10 cellular contexts compared by ENCODE assay signal in the genomic region with DNA sequence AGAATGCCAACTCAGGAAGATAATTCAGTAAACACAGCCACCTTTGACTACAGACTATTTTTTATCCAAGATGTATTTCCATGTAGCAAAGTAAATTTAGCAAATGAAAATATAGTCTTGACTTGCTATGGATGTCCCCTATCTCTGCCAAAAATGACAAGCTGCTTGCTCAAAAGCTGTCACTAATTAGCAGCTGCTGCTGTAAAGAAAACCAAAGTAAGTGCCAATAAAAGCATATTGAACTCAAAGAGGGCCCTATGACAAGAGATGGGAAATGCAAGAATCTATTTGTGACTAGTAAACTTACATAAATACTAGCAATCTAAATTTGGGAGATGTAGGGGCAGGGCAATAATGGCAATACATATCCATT. TPM values are rescaled to one million over a fixed set of nuclear protein-coding genes. Genes with fewer than 3 reads are reported as not detected.
DNase-seq lines count a peak whose midpoint lies in the region; ATAC-seq, FAIRE-seq and TF ChIP-seq lines count a peak whose summit lies in the region.
"Had no signal": no experiment of that assay in that cellular context is flagged by ENCODE, and none has a peak within 500 bp of the region (broad histone marks: within the 10 kb centered on the region; RNA-seq: fewer than 3 reads in every experiment).

No MANE protein-coding gene starts in this region.

- TF ChIP-seq CTCF in K562 (IDR thresholded peaks at IDR 0.05 in 2 of 3, conservative IDR thresholded peaks at IDR 0.05 in 1 of 3; ENCODE audit: insufficient read depth in 2 of 3, low read depth in 1 of 3, low read length in 3 of 3) = no peak
- TF ChIP-seq CTCF in mesothelial cell of epicardium (IDR thresholded peaks at IDR 0.05; ENCODE audit: unreplicated experiment) = no peak

- CTCF ChIA-PET in CD8-positive, alpha-beta memory T cell (lab: Charles Lee) = interaction anchor here (1.0 to 1.3 kb wide), 2 partner anchors 16 to 31 kb away, joined by 3 read pairs; no protein-coding TSS in a partner anchor
- CTCF ChIA-PET in K562 (lab: Yijun Ruan, JAX; ENCODE audit: low intra/inter-chr PET ratio) = no interaction called here

- H3K9me3 ChIP-seq in CD8-positive, alpha-beta memory T cell (ENCODE audit: low read length) = no peaks in the 10 kb centered on the region
- no peaks in the 10 kb centered on the region for H3K9me3 ChIP-seq in K562 (replicated peaks; ENCODE audit: control insufficient read depth, insufficient read depth, low read depth, low read length)

- no peaks in the 10 kb centered on the region for H4K20me1 ChIP-seq in K562 (replicated peaks; ENCODE audit: control insufficient read depth, insufficient read depth, low read length)

- BruUV-seq in K562 (replicated peaks; lab: Mats Ljungman, UMichigan) = no TSS peak

- H3K79me2 ChIP-seq in K562 (ENCODE audit: control insufficient read depth, insufficient read depth, low read length) = peaks cover 95% of the 10 kb centered on the region

- H3K4me3 ChIP-seq in CD8-positive, alpha-beta memory T cell (ENCODE audit: low read length) = no peak overlapping the region
- no peak overlapping the region for H3K4me3 ChIP-seq in K562

- no peak for DNase-seq in CD8-positive, alpha-beta memory T cell
- peak; percentile 87 for DNase-seq in NCI-H1694 (lab: John Stamatoyannopoulos, UW)
- no peak for DNase-seq in K562 (ENCODE audit: extremely low read depth in 1 of 4, low spot score in 3 of 4)
- DNase-seq in natural killer cell treated with Interleukin-12 subunit alpha and Interleukin-12 subunit beta and Interleukin-15 and Interleukin-18, amount 100 ng/mL, for 72 hours (ENCODE audit: low spot score) = no peak
- DNase-seq in mesothelial cell of epicardium (ENCODE audit: low spot score in 2 of 2, unreplicated experiment in 2 of 2) = no peak
- DNase-seq in NCI-H2081 treated with DMSO at 0.1 percent for 48 hours (lab: John Stamatoyannopoulos, UW) = no peak
- DNase-seq in glomerular visceral epithelial cell (ENCODE audit: extremely low spot score) = no peak
- DNase-seq: activated gamma-delta T cell, right cardiac atrium, substantia nigra had no signal

- peaks cover 67% of the 10 kb centered on the region for H3K4me1 ChIP-seq in CD8-positive, alpha-beta memory T cell (ENCODE audit: insufficient read depth, low read length)
- H3K4me1 ChIP-seq in K562 (replicated peaks in 1 of 2; ENCODE audit: control insufficient read depth in 2 of 2, insufficient read depth in 2 of 2, low read length in 2 of 2) = peaks cover 21 to 34% of the 10 kb centered on the region in 2 experiments

- H3K4me2 ChIP-seq in K562 (ENCODE audit: insufficient read depth, low read length) = no peak overlapping the region

- no peaks in the 10 kb centered on the region for H3K9me3 Mint-ChIP-seq in CD8-positive, alpha-beta memory T cell
- H3K9me3 Mint-ChIP-seq in natural killer cell treated with Interleukin-12 subunit alpha and Interleukin-12 subunit beta and Interleukin-15 and Interleukin-18, amount 100 ng/mL, for 72 hours = no peaks in the 10 kb centered on the region
- no peaks in the 10 kb centered on the region for H3K9me3 Mint-ChIP-seq in mesothelial cell of epicardium

- TF ChIP-seq EP300 in K562 (IDR thresholded peaks at IDR 0.05; ENCODE audit: low read length) = no peak

- H3K27ac ChIP-seq in CD8-positive, alpha-beta memory T cell (ENCODE audit: low read depth, low read length) = no peak overlapping the region
- peak overlapping the region; percentile 54; the same call in 1 of the 3 replicates for H3K27ac ChIP-seq in K562 (ENCODE audit: extremely low read depth, low read depth, low read length)

- H3K36me3 Mint-ChIP-seq in CD8-positive, alpha-beta memory T cell = peaks cover 0 to 7% (median 6%) of the 10 kb centered on the region in 3 donors
- H3K36me3 Mint-ChIP-seq in natural killer cell treated with Interleukin-12 subunit alpha and Interleukin-12 subunit beta and Interleukin-15 and Interleukin-18, amount 100 ng/mL, for 72 hours = no peaks in the 10 kb centered on the region
- no peaks in the 10 kb centered on the region for H3K36me3 Mint-ChIP-seq in mesothelial cell of epicardium

- H3K27me3 Mint-ChIP-seq in CD8-positive, alpha-beta memory T cell = no peaks in the 10 kb centered on the region
- H3K27me3 Mint-ChIP-seq in natural killer cell treated with Interleukin-12 subunit alpha and Interleukin-12 subunit beta and Interleukin-15 and Interleukin-18, amount 100 ng/mL, for 72 hours = no peaks in the 10 kb centered on the region
- H3K27me3 Mint-ChIP-seq in mesothelial cell of epicardium (ENCODE audit: low read depth) = no peaks in the 10 kb centered on the region

- in situ Hi-C loops in K562 (cut with MboI) = no loop called here

- intact Hi-C loops in K562 (cut with micrococcal nuclease) = no loop called here

- no peaks in the 10 kb centered on the region for H3K36me3 ChIP-seq in CD8-positive, alpha-beta memory T cell (ENCODE audit: insufficient read depth, low read length)
- H3K36me3 ChIP-seq in K562 (ENCODE audit: control insufficient read depth, insufficient read depth, low read length) = peaks cover 16% of the 10 kb centered on the region; the same call in 2 of the 3 replicates

- H3K27me3 ChIP-seq in CD8-positive, alpha-beta memory T cell (ENCODE audit: insufficient read depth, low read length, poor library complexity, severe bottlenecking) = no peaks in the 10 kb centered on the region
- H3K27me3 ChIP-seq in K562 (ENCODE audit: control insufficient read depth in 2 of 2, insufficient read depth in 2 of 2, low read length in 2 of 2) = no peaks in the 10 kb centered on the region

- POLR2A ChIA-PET in CD8-positive, alpha-beta memory T cell (lab: Charles Lee) = interaction anchor here (0.6 to 1.1 kb wide), 2 partner anchors 22 to 388 kb away, joined by 3 to 5 read pairs; a partner anchor contains a TSS
- POLR2A ChIA-PET in K562 (lab: Yijun Ruan, JAX) = interaction anchor here (0.8 to 1.5 kb wide), 3 partner anchors 14 to 59 kb away, joined by 3 to 5 read pairs (median 3); no protein-coding TSS in a partner anchor

- FAIRE-seq in K562 (lab: Jason Lieb, UNC) = no peak

- no peak for TF ChIP-seq POLR2A in K562 (conservative IDR thresholded peaks at IDR 0.05)

- H3K27ac Mint-ChIP-seq in CD8-positive, alpha-beta memory T cell = peak overlapping the region; percentile 72 to 98 (median 92)
- peak overlapping the region; percentile 95 to 98 for H3K27ac Mint-ChIP-seq in natural killer cell treated with Interleukin-12 subunit alpha and Interleukin-12 subunit beta and Interleukin-15 and Interleukin-18, amount 100 ng/mL, for 72 hours
- H3K27ac Mint-ChIP-seq in mesothelial cell of epicardium = no peak overlapping the region

- no peak for ATAC-seq in K562
- ATAC-seq in natural killer cell treated with Interleukin-12 subunit alpha and Interleukin-12 subunit beta and Interleukin-15 and Interleukin-18, amount 100 ng/mL, for 72 hours = no peak
- ATAC-seq: right cardiac atrium had no signal

- peaks cover 56 to 86% (median 80%) of the 10 kb centered on the region in 3 donors for H3K4me1 Mint-ChIP-seq in CD8-positive, alpha-beta memory T cell
- peaks cover 59 to 63% of the 10 kb centered on the region in 2 donors for H3K4me1 Mint-ChIP-seq in natural killer cell treated with Interleukin-12 subunit alpha and Interleukin-12 subunit beta and Interleukin-15 and Interleukin-18, amount 100 ng/mL, for 72 hours (ENCODE audit: low read depth in 2 of 2)
- peaks cover 10% of the 10 kb centered on the region for H3K4me1 Mint-ChIP-seq in mesothelial cell of epicardium

- peak overlapping the region in 3 of 7 donors; percentile 6 to 53 (median 10) for H3K4me3 Mint-ChIP-seq in CD8-positive, alpha-beta memory T cell
- H3K4me3 Mint-ChIP-seq in natural killer cell treated with Interleukin-12 subunit alpha and Interleukin-12 subunit beta and Interleukin-15 and Interleukin-18, amount 100 ng/mL, for 72 hours = peak overlapping the region; percentile 59
- no peak overlapping the region for H3K4me3 Mint-ChIP-seq in mesothelial cell of epicardium

- no peak overlapping the region for H3K9ac ChIP-seq in K562 (ENCODE audit: insufficient read depth in 1 of 2, low read depth in 2 of 2, low read length in 2 of 2)

- no peak for TF ChIP-seq RAD21 in K562 (CRISPR knock-in tag; conservative IDR thresholded peaks at IDR 0.05 in 1 of 2, IDR thresholded peaks at IDR 0.05 in 1 of 2)

- no peaks in the 10 kb centered on the region for H3K9me1 ChIP-seq in K562 (ENCODE audit: control insufficient read depth, insufficient read depth, low read length)

- no peak overlapping the region for H2AFZ ChIP-seq in K562 (ENCODE audit: low read depth, low read length)

RNA-seq across cellular contexts. Expression of a gene that starts 23.0 kb away (rescaled TPM):
- 100 to 1,000 TPM; 124 to 132 TPM for total RNA-seq in CD8-positive, alpha-beta memory T cell
- polyA plus RNA-seq in CD8-positive, alpha-beta memory T cell = 108 TPM
- 425 and 510 TPM in 2 replicates for total RNA-seq in K562 (2011; cell fraction: chromatin; rRNA removed; ENCODE audit: low replicate concordance)
- total RNA-seq in K562 (2011; cell fraction: nucleolus; rRNA removed) = 258 and 266 TPM in 2 replicates
- 265 and 278 TPM in 2 replicates for total RNA-seq in K562 (2011; cell fraction: nucleoplasm; rRNA removed)
- 92.4 and 113 TPM in 2 replicates for total RNA-seq in K562 (2014; rRNA removed)
- total RNA-seq in K562 (2014; rRNA removed; fragmentation: Illumina TruSeq; extraction: Trizol) = 75.5 and 75.7 TPM in 2 replicates
- total RNA-seq in K562 (2015; rRNA removed; fragmentation: Illumina TruSeq; extraction: Trizol) = 63.5 and 65.2 TPM in 2 replicates
- total RNA-seq in K562 (2021) = 134 TPM in 2 replicates
- 147 and 176 TPM in 2 replicates for polyA plus RNA-seq in K562 (2011; rRNA removed)
- polyA plus RNA-seq in K562 (2011; cell fraction: cytosol; rRNA removed) = 94.2 and 122 TPM in 2 replicates
- polyA plus RNA-seq in K562 (2011; cell fraction: nucleus; rRNA removed) = 190 and 298 TPM in 2 replicates
- polyA plus RNA-seq in K562 (2012) = 79.5 and 138 TPM in 2 replicates
- 117 and 130 TPM in 2 replicates for polyA plus RNA-seq in K562 (2014; fragmentation: Illumina TruSeq; extraction: Trizol)
- 10 to 100 TPM; 20.8 to 23.5 TPM for polyA plus RNA-seq in K562 (2014; fragmentation: Nextera tagmentation; extraction: Ambion mirVana)
- polyA plus RNA-seq in K562 (2014; rRNA removed) = 109 and 124 TPM in 2 replicates
- polyA minus RNA-seq in K562 (2011; rRNA and poly(A)+ RNA removed) = 101 and 127 TPM in 2 replicates
- 79.7 and 81.7 TPM in 2 replicates for polyA minus RNA-seq in K562 (2011; cell fraction: cytosol; rRNA and poly(A)+ RNA removed)
- polyA minus RNA-seq in K562 (2011; cell fraction: nucleus; rRNA and poly(A)+ RNA removed) = 54.4 and 60.3 TPM in 2 replicates
- 100 to 1,000 TPM; 131 to 209 TPM for total RNA-seq in natural killer cell treated with Interleukin-12 subunit alpha and Interleukin-12 subunit beta and Interleukin-15 and Interleukin-18, amount 100 ng/mL, for 72 hours
- total RNA-seq in mesothelial cell of epicardium = 47.7 to 52.3 TPM (median 50.6 TPM) in 3 replicates

RNA-seq across cellular contexts. Expression of a gene that starts 35.1 kb away (rescaled TPM):
- 100 to 1,000 TPM; 259 to 263 TPM for total RNA-seq in CD8-positive, alpha-beta memory T cell
- 90.3 TPM for polyA plus RNA-seq in CD8-positive, alpha-beta memory T cell
- 251 and 757 TPM in 2 replicates for total RNA-seq in K562 (2011; cell fraction: chromatin; rRNA removed; ENCODE audit: low replicate concordance)
- total RNA-seq in K562 (2011; cell fraction: nucleolus; rRNA removed) = 428 and 505 TPM in 2 replicates
- total RNA-seq in K562 (2011; cell fraction: nucleoplasm; rRNA removed) = 262 and 311 TPM in 2 replicates
- 391 and 467 TPM in 2 replicates for total RNA-seq in K562 (2014; rRNA removed)
- total RNA-seq in K562 (2014; rRNA removed; fragmentation: Illumina TruSeq; extraction: Trizol) = 156 and 174 TPM in 2 replicates
- total RNA-seq in K562 (2015; rRNA removed; fragmentation: Illumina TruSeq; extraction: Trizol) = 177 and 195 TPM in 2 replicates
- total RNA-seq in K562 (2021) = 377 and 414 TPM in 2 replicates
- 131 and 196 TPM in 2 replicates for polyA plus RNA-seq in K562 (2011; rRNA removed)
- polyA plus RNA-seq in K562 (2011; cell fraction: cytosol; rRNA removed) = 76.7 and 247 TPM in 2 replicates
- 268 and 853 TPM in 2 replicates for polyA plus RNA-seq in K562 (2011; cell fraction: nucleus; rRNA removed)
- 303 and 408 TPM in 2 replicates for polyA plus RNA-seq in K562 (2012)
- 379 and 415 TPM in 2 replicates for polyA plus RNA-seq in K562 (2014; fragmentation: Illumina TruSeq; extraction: Trizol)
- polyA plus RNA-seq in K562 (2014; fragmentation: Nextera tagmentation; extraction: Ambion mirVana) = 10 to 100 TPM; 79.9 to 81.8 TPM
- 239 and 248 TPM in 2 replicates for polyA plus RNA-seq in K562 (2014; rRNA removed)
- 114 and 250 TPM in 2 replicates for polyA minus RNA-seq in K562 (2011; rRNA and poly(A)+ RNA removed)
- 124 and 299 TPM in 2 replicates for polyA minus RNA-seq in K562 (2011; cell fraction: cytosol; rRNA and poly(A)+ RNA removed)
- polyA minus RNA-seq in K562 (2011; cell fraction: nucleus; rRNA and poly(A)+ RNA removed) = 105 and 217 TPM in 2 replicates
- 100 to 1,000 TPM; 187 to 392 TPM for total RNA-seq in natural killer cell treated with Interleukin-12 subunit alpha and Interleukin-12 subunit beta and Interleukin-15 and Interleukin-18, amount 100 ng/mL, for 72 hours
- 9.5 to 11.7 TPM (median 11.2 TPM) in 3 replicates for total RNA-seq in mesothelial cell of epicardium

RNA-seq across cellular contexts. Expression of a gene that starts 58.9 kb away (rescaled TPM):
- total RNA-seq in CD8-positive, alpha-beta memory T cell = 10 to 100 TPM; 18.4 to 21.7 TPM
- 23.1 TPM for polyA plus RNA-seq in CD8-positive, alpha-beta memory T cell
- total RNA-seq in K562 (2011; cell fraction: chromatin; rRNA removed; ENCODE audit: low replicate concordance) = 26.6 and 66.9 TPM in 2 replicates
- 67.5 and 75.5 TPM in 2 replicates for total RNA-seq in K562 (2011; cell fraction: nucleolus; rRNA removed)
- 39.0 and 46.6 TPM in 2 replicates for total RNA-seq in K562 (2011; cell fraction: nucleoplasm; rRNA removed)
- total RNA-seq in K562 (2014; rRNA removed) (20.3 and 20.8 TPM in 2 replicates), K562 (2014; rRNA removed; fragmentation: Illumina TruSeq; extraction: Trizol) (5.0 and 5.6 TPM in 2 replicates), K562 (2015; rRNA removed; fragmentation: Illumina TruSeq; extraction: Trizol) (10.4 and 11.2 TPM in 2 replicates), K562 (2021) (21.1 and 23.2 TPM in 2 replicates), mesothelial cell of epicardium (9.2 to 10.7 TPM (median 10.2 TPM) in 3 replicates)
- polyA plus RNA-seq in K562 (2011; rRNA removed) (12.0 and 12.9 TPM in 2 replicates), K562 (2014; fragmentation: Illumina TruSeq; extraction: Trizol) (7.8 and 12.4 TPM in 2 replicates), K562 (2014; fragmentation: Nextera tagmentation; extraction: Ambion mirVana) (under 1 TPM; 0.65 to 0.87 TPM), K562 (2014; rRNA removed) (20.8 and 20.9 TPM in 2 replicates)
- polyA plus RNA-seq in K562 (2011; cell fraction: cytosol; rRNA removed) = 9.1 and 31.3 TPM in 2 replicates
- polyA plus RNA-seq in K562 (2011; cell fraction: nucleus; rRNA removed) = 57.1 and 77.6 TPM in 2 replicates
- polyA plus RNA-seq in K562 (2012) = 14.5 and 28.1 TPM in 2 replicates
- 3.5 and 7.4 TPM in 2 replicates for polyA minus RNA-seq in K562 (2011; rRNA and poly(A)+ RNA removed)
- 9.6 and 12.1 TPM in 2 replicates for polyA minus RNA-seq in K562 (2011; cell fraction: cytosol; rRNA and poly(A)+ RNA removed)
- polyA minus RNA-seq in K562 (2011; cell fraction: nucleus; rRNA and poly(A)+ RNA removed) = 16.6 and 17.0 TPM in 2 replicates
- 10 to 100 TPM; 13.2 to 17.5 TPM for total RNA-seq in natural killer cell treated with Interleukin-12 subunit alpha and Interleukin-12 subunit beta and Interleukin-15 and Interleukin-18, amount 100 ng/mL, for 72 hours

Comparison
In these comparisons a context has a peak if more than half of its experiments do, and no peak if none do; other contexts are left out.
1. RNA of a gene that starts 35.1 kb away (total RNA-seq): 187 to 392 TPM in natural killer cell treated with Interleukin-12 subunit alpha and Interleukin-12 subunit beta and Interleukin-15 and Interleukin-18, amount 100 ng/mL, for 72 hours, 156 to 757 TPM in K562 and 259 to 263 TPM in CD8-positive, alpha-beta memory T cell; 9.5 to 11.7 TPM in mesothelial cell of epicardium; every median in the first group is over 10 times any median in the second.